8 cellular contexts compared by ENCODE assay signal in genomic region chr5:172758077-172758835, GRCh38.
A peak's percentile ranks its signal among the peaks of the same experiment; 100 is the strongest.
DNase-seq lines count a peak whose midpoint lies in the region; ATAC-seq lines count a peak whose summit lies in the region.

No MANE protein-coding gene starts in this region.

- ATAC-seq in GM18909 (IDR thresholded peaks at IDR 0.05; ENCODE audit: poor library complexity, unreplicated experiment) (no peak), GM21528 (IDR thresholded peaks at IDR 0.05; ENCODE audit: low FRiP score, unreplicated experiment) (no peak), HG03571 (IDR thresholded peaks at IDR 0.05; ENCODE audit: unreplicated experiment) (no peak)

- DNase-seq in HK-2 (ENCODE audit: unreplicated experiment) (peak; percentile 73), astrocyte of the hippocampus (ENCODE audit: low read depth, low spot score) (peak; percentile 92), islet precursor cell (peak; percentile 88), stromal cell of bone marrow (ENCODE audit: low read depth) (peak; percentile 96), NCI-H748 treated with DMSO at 0.1 percent for 48 hours (lab: John Stamatoyannopoulos, UW) (no peak)
